ENCODE assay signal across 17 cellular contexts in the genomic region with DNA sequence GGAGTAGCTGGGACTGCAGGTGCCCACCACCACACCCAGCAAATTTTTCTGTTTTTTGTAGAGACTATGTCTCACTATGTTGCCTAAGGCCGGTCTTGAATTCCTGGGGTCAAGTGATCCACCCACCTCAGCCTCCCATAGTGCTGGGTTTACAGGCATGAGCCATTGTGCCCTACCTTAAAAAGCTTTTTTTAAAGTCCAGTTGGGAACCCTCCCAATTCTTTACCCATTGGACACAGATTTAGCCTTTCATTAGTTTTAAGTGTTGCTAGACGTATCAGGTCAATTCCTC. TPM values are rescaled to one million over a fixed set of nuclear protein-coding genes. Genes with fewer than 3 reads are reported as not detected.
A peak's percentile ranks its signal among the peaks of the same experiment; 100 is the strongest.
DNase-seq lines count a peak whose midpoint lies in the region; ATAC-seq and TF ChIP-seq lines count a peak whose summit lies in the region.
"Had no signal": no experiment of that assay in that cellular context is flagged by ENCODE, and none has a peak within 500 bp of the region (broad histone marks: within the 10 kb centered on the region; RNA-seq: fewer than 3 reads in every experiment).

No MANE protein-coding gene starts in this region.

- no peaks in the 10 kb centered on the region for H4K20me1 ChIP-seq in GM23248 (ENCODE audit: insufficient read depth)

- H3K79me1 ChIP-seq in mesendoderm (ENCODE audit: low read length), result no peaks in the 10 kb centered on the region

- H3F3A ChIP-seq in GM23248 (ENCODE audit: insufficient read depth), result peaks cover 12% of the 10 kb centered on the region; the same call in 1 of the 2 replicates

- H3K18ac ChIP-seq in mesendoderm (ENCODE audit: low read length), result no peak overlapping the region

- H3K27me3 ChIP-seq in Caco-2 (replicated peaks; ENCODE audit: control insufficient read depth, insufficient read depth, low read length) (no peaks in the 10 kb centered on the region), mesendoderm (ENCODE audit: insufficient read depth, low read length, poor library complexity) (no peaks in the 10 kb centered on the region), GM23248 (replicated peaks; ENCODE audit: insufficient read depth) (no peaks in the 10 kb centered on the region)
- H3K27me3 ChIP-seq: BE2C, hepatocyte, testis had no signal

- H3K9me3 ChIP-seq in Caco-2 (no peaks in the 10 kb centered on the region), GM23248 (ENCODE audit: low read depth) (no peaks in the 10 kb centered on the region)
- H3K9me3 ChIP-seq: BE2C, left ventricle myocardium inferior, testis had no signal

- no peak overlapping the region for H3K4ac ChIP-seq in mesendoderm (ENCODE audit: low read depth, low read length)

- H3K27me3 Mint-ChIP-seq in CD14-positive monocyte (ENCODE audit: low read depth in 3 of 3) (no peaks in the 10 kb centered on the region), Caco-2 (ENCODE audit: insufficient read depth, unreplicated experiment) (no peaks in the 10 kb centered on the region), mesothelial cell of epicardium (ENCODE audit: low read depth) (no peaks in the 10 kb centered on the region)
- H3K27me3 Mint-ChIP-seq in activated CD4-positive, alpha-beta memory T cell treated with anti-CD3 and anti-CD28 coated beads, Interleukin-2, amount 10 ng/mL, durations not matched to agents 7 days and 5 days, result no peaks in the 10 kb centered on the region

- DNase-seq in CD14-positive monocyte (ENCODE audit: low spot score) (no peak), Caco-2 (no peak), mesothelial cell of epicardium (ENCODE audit: low spot score in 2 of 2, unreplicated experiment in 2 of 2) (no peak), NCI-H2107 (lab: John Stamatoyannopoulos, UW) (no peak), mesendoderm (no peak), GM23248 (no peak)
- DNase-seq in activated CD4-positive, alpha-beta memory T cell treated with anti-CD3 and anti-CD28 coated beads, Interleukin-2, amount 10 ng/mL, durations not matched to agents 7 days and 5 days, result no peak
- DNase-seq: BE2C, GOT3, left ventricle myocardium inferior, NCI-H1694 treated with DMSO at 0.1 percent for 48 hours, NCI-H446, right cardiac atrium, Right ventricle myocardium superior, testis had no signal

- CTCF ChIA-PET in Caco-2 (lab: Charles Lee), result no interaction called here
- CTCF ChIA-PET in activated CD4-positive, alpha-beta memory T cell treated with anti-CD3 and anti-CD28 coated beads, Interleukin-2, amount 10 ng/mL, durations not matched to agents 7 days and 5 days (lab: Charles Lee), result interaction anchor here (2.9 to 6.8 kb wide), 2 partner anchors 25 to 35 kb away, joined by 9 to 34 read pairs; no protein-coding TSS in a partner anchor

- no peaks in the 10 kb centered on the region for H3K79me2 ChIP-seq in mesendoderm (ENCODE audit: control insufficient read depth, insufficient read depth, low read length)
- peaks cover 29% of the 10 kb centered on the region for H3K79me2 ChIP-seq in GM23248 (ENCODE audit: insufficient read depth)

- no TSS peak for BruUV-seq in Caco-2 (replicated peaks; lab: Mats Ljungman, UMichigan)

- H2BK15ac ChIP-seq in mesendoderm (replicated peaks; ENCODE audit: low read depth), result no peak overlapping the region

- no peak overlapping the region for H4K5ac ChIP-seq in mesendoderm (ENCODE audit: low read length)

- POLR2A ChIA-PET in Caco-2 (lab: Charles Lee), result no interaction called here
- POLR2A ChIA-PET in activated CD4-positive, alpha-beta memory T cell treated with anti-CD3 and anti-CD28 coated beads, Interleukin-2, amount 10 ng/mL, durations not matched to agents 7 days and 5 days (lab: Charles Lee), result interaction anchor here (0.5 to 9.4 kb wide), 9 partner anchors 11 to 490 kb away, joined by 3 to 115 read pairs (median 41); a partner anchor contains a TSS

- H3K9me2 ChIP-seq in GM23248 (ENCODE audit: insufficient read depth), result no peaks in the 10 kb centered on the region

- H2BK5ac ChIP-seq in mesendoderm (ENCODE audit: low read length), result no peak overlapping the region

- H3K36me3 Mint-ChIP-seq in CD14-positive monocyte (no peaks in the 10 kb centered on the region), Caco-2 (ENCODE audit: insufficient read depth, unreplicated experiment) (peaks cover 8% of the 10 kb centered on the region), mesothelial cell of epicardium (no peaks in the 10 kb centered on the region)
- peaks cover 7% of the 10 kb centered on the region for H3K36me3 Mint-ChIP-seq in activated CD4-positive, alpha-beta memory T cell treated with anti-CD3 and anti-CD28 coated beads, Interleukin-2, amount 10 ng/mL, durations not matched to agents 7 days and 5 days (ENCODE audit: low read depth)

- H3K4me1 Mint-ChIP-seq in CD14-positive monocyte, result peaks cover 41% of the 10 kb centered on the region
- H3K4me1 Mint-ChIP-seq in Caco-2 (ENCODE audit: low read depth, unreplicated experiment), result peaks cover 20% of the 10 kb centered on the region
- peaks cover 66% of the 10 kb centered on the region for H3K4me1 Mint-ChIP-seq in activated CD4-positive, alpha-beta memory T cell treated with anti-CD3 and anti-CD28 coated beads, Interleukin-2, amount 10 ng/mL, durations not matched to agents 7 days and 5 days
- H3K4me1 Mint-ChIP-seq in mesothelial cell of epicardium, result peaks cover 31% of the 10 kb centered on the region

- H3K4me3 ChIP-seq in Caco-2 (ENCODE audit: low read depth, low read length) (no peak overlapping the region), mesendoderm (ENCODE audit: low read length) (no peak overlapping the region), GM23248 (no peak overlapping the region)
- H3K4me3 ChIP-seq: hepatocyte, left ventricle myocardium inferior had no signal

- no peak for ATAC-seq in GM21390 (IDR thresholded peaks at IDR 0.05; ENCODE audit: unreplicated experiment)
- ATAC-seq: right cardiac atrium had no signal

- H2AFZ ChIP-seq in GM23248, result no peak overlapping the region

- in situ Hi-C loops in GM23248 (cut with MboI), result no loop called here

- no CpG with 5 or more reads among the region's 2 CpGs for WGBS in mesendoderm (ENCODE audit: extremely low coverage, insufficient coverage, low lambda C conversion rate)
- 95 to 96% methylated on average over 2 of the region's 2 CpGs for WGBS in GM23248 (ENCODE audit: low coverage in 1 of 2, low lambda C conversion rate in 2 of 2, missing lambda C conversion rate in 2 of 2), 2 experiments

- no peak overlapping the region for H3K4me3 Mint-ChIP-seq in CD14-positive monocyte
- H3K4me3 Mint-ChIP-seq in Caco-2 (ENCODE audit: unreplicated experiment), result peak overlapping the region; percentile 48
- peak overlapping the region; percentile 59 for H3K4me3 Mint-ChIP-seq in activated CD4-positive, alpha-beta memory T cell treated with anti-CD3 and anti-CD28 coated beads, Interleukin-2, amount 10 ng/mL, durations not matched to agents 7 days and 5 days
- H3K4me3 Mint-ChIP-seq in mesothelial cell of epicardium, result peak overlapping the region; percentile 39

- H3K36me3 ChIP-seq in Caco-2 (ENCODE audit: control insufficient read depth, insufficient read depth, low read length) (no peaks in the 10 kb centered on the region), mesendoderm (ENCODE audit: control insufficient read depth, insufficient read depth, low read length) (no peaks in the 10 kb centered on the region), GM23248 (ENCODE audit: low read depth) (no peaks in the 10 kb centered on the region)
- H3K36me3 ChIP-seq: BE2C, left ventricle myocardium inferior had no signal

- no peak for TF ChIP-seq CTCF in CD14-positive monocyte (IDR thresholded peaks at IDR 0.05)
- TF ChIP-seq CTCF in Caco-2 (IDR thresholded peaks at IDR 0.05; ENCODE audit: insufficient read depth in 1 of 2, low read depth in 1 of 2, low read length in 1 of 2, severe bottlenecking in 1 of 2, unreplicated experiment in 1 of 2), result no peak
- no peak for TF ChIP-seq CTCF in mesothelial cell of epicardium (IDR thresholded peaks at IDR 0.05; ENCODE audit: unreplicated experiment)

- no peak overlapping the region for H2BK120ac ChIP-seq in mesendoderm (ENCODE audit: low read depth, low read length)

- no peak overlapping the region for H3K9ac ChIP-seq in mesendoderm (ENCODE audit: low read length)
- H3K9ac ChIP-seq in GM23248, result no peak overlapping the region

- H3K27ac ChIP-seq in mesendoderm (ENCODE audit: low read depth, low read length) (no peak overlapping the region), GM23248 (no peak overlapping the region)
- H3K27ac ChIP-seq: left ventricle myocardium inferior had no signal

- H3K56ac ChIP-seq in mesendoderm (ENCODE audit: low read length), result no peak overlapping the region

- H2AK5ac ChIP-seq in mesendoderm (ENCODE audit: low read length), result no peak overlapping the region

- H3K4me2 ChIP-seq in mesendoderm (ENCODE audit: low read length), result no peak overlapping the region
- H3K4me2 ChIP-seq in GM23248 (ENCODE audit: unreplicated experiment), result no peak overlapping the region

- H4K8ac ChIP-seq in mesendoderm (ENCODE audit: low read depth, low read length), result no peak overlapping the region

- H3K4me1 ChIP-seq in Caco-2, result peaks cover 7% of the 10 kb centered on the region; the same call in 1 of the 2 replicates
- H3K4me1 ChIP-seq in mesendoderm (ENCODE audit: control insufficient read depth, low read depth, low read length), result peaks cover 3% of the 10 kb centered on the region
- peaks cover 22% of the 10 kb centered on the region for H3K4me1 ChIP-seq in GM23248 (ENCODE audit: insufficient read depth)
- H3K4me1 ChIP-seq: BE2C had no signal

- H3K9me3 Mint-ChIP-seq in CD14-positive monocyte (peaks cover 0 to 2% (median 0%) of the 10 kb centered on the region in 7 donors), Caco-2 (ENCODE audit: unreplicated experiment) (no peaks in the 10 kb centered on the region), mesothelial cell of epicardium (no peaks in the 10 kb centered on the region)
- H3K9me3 Mint-ChIP-seq in activated CD4-positive, alpha-beta memory T cell treated with anti-CD3 and anti-CD28 coated beads, Interleukin-2, amount 10 ng/mL, durations not matched to agents 7 days and 5 days, result no peaks in the 10 kb centered on the region

- intact Hi-C loops in CD14-positive monocyte (cut with micrococcal nuclease) (loop anchor here (2.0 to 5.0 kb wide), 3 partner anchors 25 to 39 kb away; no protein-coding TSS in a partner anchor), Caco-2 (cut with micrococcal nuclease; ENCODE audit: unreplicated experiment) (loop anchor here (2.0 kb wide), 1 partner anchor 31 kb away; no protein-coding TSS in a partner anchor)

- H3K27ac Mint-ChIP-seq in CD14-positive monocyte (peak overlapping the region in 4 of 7 donors; percentile 49 to 100 (median 75)), Caco-2 (ENCODE audit: unreplicated experiment) (no peak overlapping the region), mesothelial cell of epicardium (peak overlapping the region; percentile 56)
- H3K27ac Mint-ChIP-seq in activated CD4-positive, alpha-beta memory T cell treated with anti-CD3 and anti-CD28 coated beads, Interleukin-2, amount 10 ng/mL, durations not matched to agents 7 days and 5 days, result peak overlapping the region; percentile 95

- no peak overlapping the region for H3K23ac ChIP-seq in mesendoderm (ENCODE audit: low read length)

RNA-seq across cellular contexts. Expression of a gene that starts 1.7 kb away (rescaled TPM):
- 1 to 10 TPM; 4.6 to 6.9 TPM for polyA plus RNA-seq in CD14-positive monocyte
- total RNA-seq in Caco-2 (2022), result 12.7 and 12.9 TPM in 2 replicates
- total RNA-seq in activated CD4-positive, alpha-beta memory T cell treated with anti-CD3 and anti-CD28 coated beads, Interleukin-2, amount 10 ng/mL, durations not matched to agents 7 days and 5 days, result 10 to 100 TPM; 40.4 to 41.1 TPM
- 19.5 to 23.3 TPM (median 21.5 TPM) in 3 replicates for total RNA-seq in mesothelial cell of epicardium
- polyA plus RNA-seq in mesendoderm (2013, experiment 1 of 2), result 1.9 TPM
- polyA plus RNA-seq in mesendoderm (2013, experiment 2 of 2), result 1.9 TPM
- 10.9 and 20.6 TPM in 2 replicates for total RNA-seq in GM23248 (2014; rRNA removed; shearing (Covaris generic))
- 5.1 and 5.6 TPM in 2 replicates for polyA plus RNA-seq in GM23248 (2016; fragmentation: Nextera tagmentation; extraction: Ambion mirVana)

Comparison
In these comparisons a context has a peak if more than half of its experiments do, and no peak if none do; other contexts are left out.
1. H3K4me3 Mint-ChIP-seq: peak in Caco-2 (single experiment), activated CD4-positive, alpha-beta memory T cell treated with anti-CD3 and anti-CD28 coated beads, Interleukin-2, amount 10 ng/mL, durations not matched to agents 7 days and 5 days (single experiment) and mesothelial cell of epicardium (single experiment); none in CD14-positive monocyte (0 of 2).